8 cellular contexts compared by ENCODE assay signal in the genomic region with DNA sequence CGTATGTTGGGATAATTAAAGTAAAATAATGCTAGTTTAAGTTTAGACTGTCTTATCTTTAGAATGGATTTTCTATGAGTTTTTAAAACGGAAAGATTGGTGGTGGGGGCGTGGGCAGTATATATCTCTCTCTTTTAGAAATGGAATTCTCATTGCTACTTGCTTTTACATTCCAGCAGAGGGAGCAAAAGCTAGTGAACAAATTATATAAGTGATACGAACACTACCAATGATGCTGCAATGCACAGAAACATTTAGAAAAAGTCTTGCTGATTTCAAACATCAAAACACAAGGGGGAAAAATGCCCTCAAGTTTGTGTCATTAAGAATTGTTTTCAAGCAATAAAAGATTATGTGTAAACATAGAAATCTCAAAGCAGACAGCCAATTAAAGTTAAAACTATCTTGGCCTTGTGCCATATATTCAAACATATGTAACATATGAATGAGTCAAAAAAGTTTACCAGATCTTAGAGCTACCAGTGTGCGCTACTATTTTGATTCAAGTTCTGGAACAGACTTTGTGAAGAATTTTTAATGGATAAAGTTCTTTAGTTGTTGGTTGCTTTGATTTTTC.
DNase-seq lines count a peak whose midpoint lies in the region; ATAC-seq, FAIRE-seq and TF ChIP-seq lines count a peak whose summit lies in the region.

No MANE protein-coding gene starts in this region.

- H3K4me3 ChIP-seq in NB4 (ENCODE audit: low read depth, low read length) (no peak overlapping the region), GM12878 (no peak overlapping the region)

- H3K27me3 ChIP-seq in GM12878 (replicated peaks in 1 of 2; ENCODE audit: control insufficient read depth in 2 of 2, insufficient read depth in 2 of 2, low read length in 1 of 2): no peaks in the 10 kb centered on the region

- TF ChIP-seq CTCF in NB4 (IDR thresholded peaks at IDR 0.05; ENCODE audit: low read depth, low read length) (no peak), GM12878 (IDR thresholded peaks at IDR 0.05 in 2 of 3, conservative IDR thresholded peaks at IDR 0.05 in 1 of 3; ENCODE audit: control insufficient read depth in 2 of 3, extremely low read depth in 1 of 3, insufficient read depth in 1 of 3, low read depth in 3 of 3, low read length in 3 of 3) (peak in 2 of 3 experiments; percentile 26 to 47; a peak in 3 of 6 replicates)

- no peaks in the 10 kb centered on the region for H3K4me1 Mint-ChIP-seq in stimulated activated naive CD8-positive, alpha-beta T cell treated with anti-CD3 and anti-CD28 coated beads, Interleukin-15, amount 100 ng/mL, for 72 hours

- no peaks in the 10 kb centered on the region for H3K4me1 ChIP-seq in GM12878 (ENCODE audit: control insufficient read depth, insufficient read depth, low read length)

- peak; percentile 28; the same call in 1 of the 2 replicates for TF ChIP-seq RAD21 in GM12878 (IDR thresholded peaks at IDR 0.05; ENCODE audit: insufficient read depth, low read depth, low read length)

- H3K9ac ChIP-seq in GM12878 (ENCODE audit: control insufficient read depth, insufficient read depth, low read length): no peak overlapping the region

- no peaks in the 10 kb centered on the region for H3K27me3 Mint-ChIP-seq in stimulated activated naive CD8-positive, alpha-beta T cell treated with anti-CD3 and anti-CD28 coated beads, Interleukin-15, amount 100 ng/mL, for 72 hours

- no peak overlapping the region for H3K27ac Mint-ChIP-seq in stimulated activated naive CD8-positive, alpha-beta T cell treated with anti-CD3 and anti-CD28 coated beads, Interleukin-15, amount 100 ng/mL, for 72 hours

- no peak for TF ChIP-seq EP300 in GM12878 (IDR thresholded peaks at IDR 0.05; ENCODE audit: borderline replicate concordance in 1 of 2, control insufficient read depth in 1 of 2, low read depth in 2 of 2, low read length in 2 of 2)

- no peaks in the 10 kb centered on the region for H3K36me3 ChIP-seq in GM12878 (ENCODE audit: control insufficient read depth in 2 of 2, insufficient read depth in 2 of 2, low read length in 1 of 2)

- no peaks in the 10 kb centered on the region for H4K20me1 ChIP-seq in GM12878 (ENCODE audit: control insufficient read depth, insufficient read depth)

- DNase-seq in NB4 (ENCODE audit: low read depth): peak; percentile 34
- no peak for DNase-seq in GM12878 (ENCODE audit: low read depth, low spot score)
- DNase-seq in myocyte (ENCODE audit: low read depth): peak; percentile 15
- DNase-seq in DMS79 treated with DMSO at 0.1 percent for 48 hours (lab: John Stamatoyannopoulos, UW): no peak
- no peak for DNase-seq in stimulated activated naive CD8-positive, alpha-beta T cell treated with anti-CD3 and anti-CD28 coated beads, Interleukin-15, amount 100 ng/mL, for 72 hours

- in situ Hi-C loops in GM12878 (cut with MboI): no loop called here

- no peaks in the 10 kb centered on the region for H3K79me2 ChIP-seq in GM12878 (ENCODE audit: control insufficient read depth, insufficient read depth, low read length)

- SMC1A ChIA-PET in GM12878 (lab: Charles Lee; ENCODE audit: uncharacterized antibody, unreplicated experiment): interaction anchor here (1.2 to 1.3 kb wide), 2 partner anchors 20 to 24 kb away, joined by 3 read pairs; no protein-coding TSS in a partner anchor

- ATAC-seq in GM18867 (IDR thresholded peaks at IDR 0.05; ENCODE audit: unreplicated experiment) (peak; percentile 73), GM12878 (peak; percentile 77), HG03139 (IDR thresholded peaks at IDR 0.05; ENCODE audit: unreplicated experiment) (no peak)
- no peak for ATAC-seq in stimulated activated naive CD8-positive, alpha-beta T cell treated with anti-CD3 and anti-CD28 coated beads, Interleukin-15, amount 100 ng/mL, for 72 hours

- no peaks in the 10 kb centered on the region for H3K9me3 ChIP-seq in GM12878 (replicated peaks; ENCODE audit: control insufficient read depth, insufficient read depth, low read length)

- RAD21 ChIA-PET in GM12878 (lab: Charles Lee; ENCODE audit: unreplicated experiment): no interaction called here

- intact Hi-C loops in GM12878 (cut with micrococcal nuclease; ENCODE audit: unreplicated experiment): loop anchor here (2.0 kb wide), 1 partner anchor 909 kb away; no protein-coding TSS in a partner anchor

- POLR2A ChIA-PET in GM12878 (lab: Charles Lee): no interaction called here

- BruUV-seq in GM12878 (replicated peaks; lab: Mats Ljungman, UMichigan): no TSS peak

- peak; percentile 54 for FAIRE-seq in A204.1 (lab: Jason Lieb, UNC)
- FAIRE-seq in GM12878 (lab: Jason Lieb, UNC): no peak

- H3K27ac ChIP-seq in GM12878 (ENCODE audit: control insufficient read depth, insufficient read depth): no peak overlapping the region

- WGBS in GM12878 (ENCODE audit: insufficient coverage, insufficient replicate concordance, low lambda C conversion rate, missing lambda C conversion rate): 15% methylated on average over 5 of the region's 5 CpGs

- TF ChIP-seq POLR2A in NB4 (IDR thresholded peaks at IDR 0.05; ENCODE audit: extremely low read depth, insufficient read length): no peak
- TF ChIP-seq POLR2A in GM12878 (IDR thresholded peaks at IDR 0.05; ENCODE audit: low read depth, low read length): no peak

- peaks cover 0 to 11% of the 10 kb centered on the region in 2 donors for H3K9me3 Mint-ChIP-seq in stimulated activated naive CD8-positive, alpha-beta T cell treated with anti-CD3 and anti-CD28 coated beads, Interleukin-15, amount 100 ng/mL, for 72 hours

- no peak overlapping the region for H3K4me3 Mint-ChIP-seq in stimulated activated naive CD8-positive, alpha-beta T cell treated with anti-CD3 and anti-CD28 coated beads, Interleukin-15, amount 100 ng/mL, for 72 hours

- CTCF ChIA-PET in GM12878 (lab: Yijun Ruan, JAX): interaction anchor here (1.0 to 2.0 kb wide), 3 partner anchors 11 to 908 kb away, joined by 3 to 6 read pairs (median 4); no protein-coding TSS in a partner anchor

- H3K4me2 ChIP-seq in GM12878 (ENCODE audit: control insufficient read depth, insufficient read depth): no peak overlapping the region

- H2AFZ ChIP-seq in GM12878 (ENCODE audit: control insufficient read depth, low read depth, low read length): no peak overlapping the region

TF ChIP-seq in GM12878, 131 proteins besides CTCF, POLR2A, EP300 and RAD21:
- TF ChIP-seq SMC3 (IDR thresholded peaks at IDR 0.05; ENCODE audit: borderline replicate concordance, low read length) (peak; percentile 27; the same call in 1 of the 2 replicates), TCF3 (IDR thresholded peaks at IDR 0.05; ENCODE audit: borderline replicate concordance, insufficient read depth, low read depth, low read length) (no peak)

Comparison
In these comparisons a context has a peak if more than half of its experiments do, and no peak if none do; other contexts are left out.
1. ATAC-seq: peak in GM18867 (single experiment) and GM12878 (single experiment); none in HG03139 (single experiment) and stimulated activated naive CD8-positive, alpha-beta T cell treated with anti-CD3 and anti-CD28 coated beads, Interleukin-15, amount 100 ng/mL, for 72 hours (single experiment).
2. DNase-seq: peak in NB4 (single experiment) and myocyte (single experiment); none in GM12878 (single experiment), DMS79 treated with DMSO at 0.1 percent for 48 hours (single experiment) and stimulated activated naive CD8-positive, alpha-beta T cell treated with anti-CD3 and anti-CD28 coated beads, Interleukin-15, amount 100 ng/mL, for 72 hours (0 of 2).